In the genomic region with DNA sequence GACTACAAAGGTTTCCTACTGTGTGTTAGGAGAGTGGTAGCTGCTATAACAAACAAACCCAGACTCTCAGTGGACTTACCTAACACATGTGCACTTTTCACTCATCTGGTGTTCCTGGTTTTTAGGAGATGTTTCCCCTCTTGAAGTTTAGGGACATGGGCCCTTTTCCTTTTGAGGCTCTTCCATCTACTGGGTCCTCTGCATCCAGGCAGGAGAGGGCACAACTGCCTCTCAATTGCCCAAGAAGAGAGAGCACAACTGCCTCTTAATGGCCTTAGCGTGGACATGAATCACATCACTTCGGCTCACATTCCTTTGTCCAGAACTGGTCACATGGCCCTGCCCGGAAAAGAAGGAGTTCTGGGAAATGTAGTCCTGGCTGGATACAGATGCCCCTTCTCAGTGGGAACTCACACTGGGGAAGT, we compare ENCODE assay signal across 9 cellular contexts. TPM values are rescaled to one million over a fixed set of nuclear protein-coding genes. Genes with fewer than 3 reads are reported as not detected.
DNase-seq lines count a peak whose midpoint lies in the region; ATAC-seq and TF ChIP-seq lines count a peak whose summit lies in the region.
"Had no signal": no experiment of that assay in that cellular context is flagged by ENCODE, and none has a peak within 500 bp of the region (broad histone marks: within the 10 kb centered on the region; RNA-seq: fewer than 3 reads in every experiment).

No MANE protein-coding gene starts in this region.

- H3K36me3 Mint-ChIP-seq in H9 (ENCODE audit: insufficient read depth in 1 of 3, low read depth in 3 of 3), result peaks cover 0 to 5% (median 2%) of the 10 kb centered on the region in 3 experiments; a peak in 2 of 7 replicates
- H3K36me3 Mint-ChIP-seq in natural killer cell, result no peaks in the 10 kb centered on the region

- no peak overlapping the region for H3K18ac ChIP-seq in H9 (ENCODE audit: insufficient read length, low read depth, low read length)

- H3K9ac ChIP-seq in H9 (ENCODE audit: extremely low read depth, insufficient read length, low read length), result no peak overlapping the region

- no peak overlapping the region for H2AK5ac ChIP-seq in H9 (ENCODE audit: insufficient read length, low read length)

- H3K4me1 ChIP-seq in H9 (ENCODE audit: insufficient read depth, low read length) (no peaks in the 10 kb centered on the region), osteoblast (ENCODE audit: insufficient read depth, low read length) (no peaks in the 10 kb centered on the region)

- H2BK12ac ChIP-seq in H9 (ENCODE audit: insufficient read length, low read depth, low read length), result no peak overlapping the region

- no peaks in the 10 kb centered on the region for H3K36me3 ChIP-seq in osteoblast (ENCODE audit: insufficient read depth, low read length)

- H3K23ac ChIP-seq in H9 (ENCODE audit: insufficient read length, low read depth, low read length), result no peak overlapping the region

- H2BK15ac ChIP-seq in H9 (ENCODE audit: low read depth, low read length), result no peak overlapping the region

- H3K9me3 ChIP-seq in H9 (ENCODE audit: control insufficient read depth, low read depth, low read length), result no peaks in the 10 kb centered on the region
- H3K9me3 ChIP-seq in osteoblast (ENCODE audit: low read depth, low read length), result no peaks in the 10 kb centered on the region

- WGBS in H9 (ENCODE audit: extremely low coverage, insufficient read length, low lambda C conversion rate), result no CpG with 5 or more reads among the region's 3 CpGs

- no peak for ATAC-seq in natural killer cell

- H3K79me1 ChIP-seq in H9 (ENCODE audit: insufficient read depth, low read depth, low read length, poor library complexity, severe bottlenecking), result no peaks in the 10 kb centered on the region

- H2AFZ ChIP-seq in H9 (ENCODE audit: low read length) (peak overlapping the region; percentile 50), osteoblast (ENCODE audit: low read length) (peak overlapping the region; percentile 38)

- H2BK20ac ChIP-seq in H9 (ENCODE audit: low read depth, low read length, poor library complexity, severe bottlenecking), result no peak overlapping the region

- H2BK120ac ChIP-seq in H9 (ENCODE audit: low read depth, low read length, poor library complexity, severe bottlenecking), result no peak overlapping the region

- no peaks in the 10 kb centered on the region; a peak in 1 of 5 replicates for H3K9me3 Mint-ChIP-seq in H9
- H3K9me3 Mint-ChIP-seq in natural killer cell, result peaks cover 0 to 4% of the 10 kb centered on the region in 2 donors
- H3K9me3 Mint-ChIP-seq: activated T-helper 2 cell treated with anti-CD3 and anti-CD28 coated beads, Interferon-gamma antibody, Interleukin-2, Interleukin-4, amounts not matched to agents 10 μg/mL and 5 μg/mL and 100 μg/mL, durations not matched to agents 14 hours and 24 hours and 36 hours had no signal

- H3K4me1 Mint-ChIP-seq in H9 (peaks cover 20 to 22% of the 10 kb centered on the region in 2 experiments), natural killer cell (peaks cover 6 to 19% of the 10 kb centered on the region in 2 donors)

- H4K8ac ChIP-seq in H9 (replicated peaks; ENCODE audit: insufficient read length, low read depth, low read length), result no peak overlapping the region

- no peak overlapping the region for H2BK5ac ChIP-seq in H9 (ENCODE audit: insufficient read length, low read length)

- no peak overlapping the region for H3T11ph ChIP-seq in H9 (ENCODE audit: low read length)

- H3K56ac ChIP-seq in H9 (ENCODE audit: insufficient read length, low read depth, low read length), result no peak overlapping the region

- DNase-seq in H9 (peak; percentile 70), SK-MEL-5 (ENCODE audit: low read depth, low spot score) (peak; percentile 89), fibroblast of villous mesenchyme (ENCODE audit: low read depth) (peak; percentile 56), osteoblast (ENCODE audit: insufficient read length, low spot score, missing footprints) (peak; percentile 88), NK-92 (lab: John Stamatoyannopoulos, UW; ENCODE audit: unreplicated experiment) (no peak), natural killer cell (no peak), T-helper 1 cell (no peak)
- DNase-seq in activated CD4-positive, CD25-positive, alpha-beta regulatory T cell treated with anti-CD3 and anti-CD28 coated beads, Interleukin-2, amount 50 U/mL, for 72 hours, result no peak

- peak overlapping the region; percentile 45 to 72 for H3K4me3 Mint-ChIP-seq in H9
- no peak overlapping the region for H3K4me3 Mint-ChIP-seq in natural killer cell

- H3K27ac ChIP-seq in H9 (ENCODE audit: insufficient read length, low read depth, low read length), result no peak overlapping the region
- H3K27ac ChIP-seq in osteoblast (ENCODE audit: low read depth, low read length), result no peak overlapping the region

- H3K4me3 ChIP-seq in fibroblast of villous mesenchyme (ENCODE audit: low read depth, low read length) (no peak overlapping the region), osteoblast (ENCODE audit: insufficient read depth, low read length) (no peak overlapping the region)

- H3K79me2 ChIP-seq in H9 (ENCODE audit: insufficient read depth, low read length) (no peaks in the 10 kb centered on the region), osteoblast (ENCODE audit: insufficient read depth, low read length) (no peaks in the 10 kb centered on the region)

- H3K4me2 ChIP-seq in H9 (ENCODE audit: insufficient read depth, insufficient read length, low read length) (peak overlapping the region; percentile 31), osteoblast (ENCODE audit: insufficient read depth, low read length) (no peak overlapping the region)

- H4K5ac ChIP-seq in H9 (ENCODE audit: insufficient read length, low read depth, low read length), result no peak overlapping the region

- intact Hi-C loops in natural killer cell (cut with micrococcal nuclease), result no loop called here

- H3K27me3 Mint-ChIP-seq in H9 (ENCODE audit: low read depth), result peaks cover 35% of the 10 kb centered on the region
- peaks cover 25 to 40% of the 10 kb centered on the region in 2 donors for H3K27me3 Mint-ChIP-seq in natural killer cell (ENCODE audit: low read depth in 2 of 2)

- no peak overlapping the region for H3K27ac Mint-ChIP-seq in H9
- no peak overlapping the region for H3K27ac Mint-ChIP-seq in natural killer cell
- H3K27ac Mint-ChIP-seq: activated T-helper 2 cell treated with anti-CD3 and anti-CD28 coated beads, Interferon-gamma antibody, Interleukin-2, Interleukin-4, amounts not matched to agents 10 μg/mL and 5 μg/mL and 100 μg/mL, durations not matched to agents 14 hours and 24 hours and 36 hours had no signal

- H3K27me3 ChIP-seq in H9 (ENCODE audit: insufficient read depth, low read length) (no peaks in the 10 kb centered on the region; the same call in 1 of the 2 replicates), osteoblast (ENCODE audit: insufficient read depth, low read length) (peaks cover 31% of the 10 kb centered on the region)

- no peaks in the 10 kb centered on the region for H3K23me2 ChIP-seq in H9 (ENCODE audit: insufficient read length, low read depth, low read length, poor library complexity, severe bottlenecking)

- no peak overlapping the region for H3K4ac ChIP-seq in H9 (ENCODE audit: low read depth, low read length)

- H3K14ac ChIP-seq in H9 (ENCODE audit: insufficient read depth, low read length), result no peak overlapping the region

- TF ChIP-seq CTCF in H9 (conservative IDR thresholded peaks at IDR 0.05) (no peak), fibroblast of villous mesenchyme (IDR thresholded peaks at IDR 0.05; ENCODE audit: insufficient read depth, low read depth, low read length) (no peak), osteoblast (IDR thresholded peaks at IDR 0.05; ENCODE audit: extremely low read depth, low read depth, low read length) (no peak), natural killer cell (IDR thresholded peaks at IDR 0.05) (no peak)

- no peak overlapping the region for H4K91ac ChIP-seq in H9 (ENCODE audit: insufficient read length, low read depth, low read length)

- in situ Hi-C loops in SK-MEL-5 (cut with HindIII; ENCODE audit: low pct_unique_long_range_greater_than_20kb, low sequenced_read_pairs), result no loop called here

- no peaks in the 10 kb centered on the region for H4K20me1 ChIP-seq in H9 (ENCODE audit: control insufficient read depth, insufficient read depth, insufficient read length)
- H4K20me1 ChIP-seq in osteoblast (ENCODE audit: insufficient read depth, low read length), result no peaks in the 10 kb centered on the region

RNA-seq across cellular contexts. Expression of gene TNRC6C, which starts 9.8 kb away (rescaled TPM):
- total RNA-seq in H9 (2021) (24.7 and 25.7 TPM in 2 replicates), fibroblast of villous mesenchyme (4.3 and 6.8 TPM in 2 replicates), osteoblast (6.2 and 6.5 TPM in 2 replicates), natural killer cell (100 to 1,000 TPM in 1 of 3 donors, 10 to 100 TPM in 2; 74.3 to 100 (median 76.3) TPM)
- total RNA-seq in SK-MEL-5 (2014; rRNA removed; shearing (Covaris generic)), result 6.9 and 7.5 TPM in 2 replicates
- polyA plus RNA-seq in SK-MEL-5 (2015; cell fraction: cytosol; rRNA removed), result 9.5 and 12.5 TPM in 2 replicates
- polyA plus RNA-seq in SK-MEL-5 (2015; cell fraction: nucleus; rRNA removed), result 12.9 and 13.5 TPM in 2 replicates

Comparison
In these comparisons a context has a peak if more than half of its experiments do, and no peak if none do; other contexts are left out.
1. DNase-seq: peak in H9 (single experiment), SK-MEL-5 (single experiment), fibroblast of villous mesenchyme (single experiment) and osteoblast (single experiment); none in activated CD4-positive, CD25-positive, alpha-beta regulatory T cell treated with anti-CD3 and anti-CD28 coated beads, Interleukin-2, amount 50 U/mL, for 72 hours (single experiment), NK-92 (single experiment), natural killer cell (single experiment) and T-helper 1 cell (0 of 5).